21 cellular contexts compared by ENCODE assay signal in genomic region chr21:28375708-28376385, GRCh38.
A peak's percentile ranks its signal among the peaks of the same experiment; 100 is the strongest.
DNase-seq lines count a peak whose midpoint lies in the region; TF ChIP-seq lines count a peak whose summit lies in the region.
"Had no signal": no experiment of that assay in that cellular context is flagged by ENCODE, and none has a peak within 500 bp of the region (broad histone marks: within the 10 kb centered on the region; RNA-seq: fewer than 3 reads in every experiment).

No MANE protein-coding gene starts in this region.

- no peak overlapping the region for H3K4ac ChIP-seq in trophoblast cell (ENCODE audit: low read depth, low read length)

- no peak for TF ChIP-seq CTCF in MM.1S (IDR thresholded peaks at IDR 0.05; ENCODE audit: low read length)

- H3K4me2 ChIP-seq in GM23248 (ENCODE audit: unreplicated experiment) (no peak overlapping the region), MM.1S (ENCODE audit: low read depth, low read length) (no peak overlapping the region), trophoblast cell (ENCODE audit: low read length) (no peak overlapping the region)
- H3K4me2 ChIP-seq: BLaER1 had no signal

- H2BK5ac ChIP-seq in trophoblast cell (ENCODE audit: low read depth, low read length, poor library complexity), result no peak overlapping the region

- H3F3A ChIP-seq in GM23248 (ENCODE audit: insufficient read depth), result no peaks in the 10 kb centered on the region; the same call in 1 of the 2 replicates
- H3F3A ChIP-seq in MM.1S (ENCODE audit: insufficient read depth, low read length), result no peaks in the 10 kb centered on the region

- no peak overlapping the region for H3K23ac ChIP-seq in trophoblast cell (ENCODE audit: low read length)

- H3K79me2 ChIP-seq in GM23248 (ENCODE audit: insufficient read depth) (no peaks in the 10 kb centered on the region), MM.1S (ENCODE audit: low read length) (no peaks in the 10 kb centered on the region), trophoblast cell (ENCODE audit: control insufficient read depth, insufficient read depth, low read length, poor library complexity) (no peaks in the 10 kb centered on the region)

- H2AFZ ChIP-seq in GM23248 (no peak overlapping the region), MM.1S (ENCODE audit: low read length) (no peak overlapping the region), trophoblast cell (ENCODE audit: insufficient read depth, low read length, poor library complexity) (no peak overlapping the region)

- H3K9ac ChIP-seq in GM23248 (no peak overlapping the region), MM.1S (ENCODE audit: low read length) (no peak overlapping the region), trophoblast cell (ENCODE audit: low read length) (no peak overlapping the region)
- H3K9ac ChIP-seq: BLaER1 had no signal

- no peak overlapping the region for H3K14ac ChIP-seq in trophoblast cell (ENCODE audit: low read length)

- no peaks in the 10 kb centered on the region for H3K9me3 ChIP-seq in GM23248 (ENCODE audit: low read depth)
- H3K9me3 ChIP-seq in MM.1S (replicated peaks; ENCODE audit: insufficient read depth, low read length), result no peaks in the 10 kb centered on the region
- peaks cover 1% of the 10 kb centered on the region for H3K9me3 ChIP-seq in trophoblast cell (ENCODE audit: insufficient read depth, low read depth, low read length)
- H3K9me3 ChIP-seq: neutrophil, SJSA1 had no signal

- intact Hi-C loops in posterior vena cava (cut with DNase I), result no loop called here

- H3K36me3 ChIP-seq in GM23248 (ENCODE audit: low read depth) (no peaks in the 10 kb centered on the region), MM.1S (replicated peaks; ENCODE audit: insufficient read depth, low read length) (no peaks in the 10 kb centered on the region), trophoblast cell (ENCODE audit: control insufficient read depth in 1 of 2, insufficient read depth in 2 of 2, low read length in 2 of 2) (no peaks in the 10 kb centered on the region)
- H3K36me3 ChIP-seq: BLaER1, neutrophil, sigmoid colon, SJSA1 had no signal

- H3K27ac ChIP-seq in GM23248, result no peak overlapping the region
- no peak overlapping the region for H3K27ac ChIP-seq in MM.1S (ENCODE audit: low read length)
- no peak overlapping the region for H3K27ac ChIP-seq in trophoblast cell (ENCODE audit: low read depth, low read length)
- H3K27ac ChIP-seq: BLaER1, neutrophil, sigmoid colon, SJSA1 had no signal

- DNase-seq in GM23248 (peak; percentile 29), dermis blood vessel endothelial cell (peak; percentile 25), left kidney (ENCODE audit: low read depth, low spot score) (peak; percentile 12), smooth muscle cell of the brain vasculature (ENCODE audit: low read depth, low spot score) (peak; percentile 1), MM.1S (no peak), posterior vena cava (ENCODE audit: low spot score) (no peak), RKO (ENCODE audit: low spot score) (no peak), trophoblast cell (no peak)
- DNase-seq: activated T-cell treated with anti-CD3 and anti-CD28 coated beads, Interleukin-2, amount 50 U/mL, for 48 hours; central memory CD4-positive, alpha-beta T cell; effector CD4-positive, alpha-beta T cell; GDM1; left cardiac atrium; NCI-H1417 treated with DMSO at 0.1 percent for 48 hours; NCI-H82; PC-3; sigmoid colon; T-helper 17 cell had no signal

- H4K12ac ChIP-seq in trophoblast cell (ENCODE audit: low read depth, low read length), result no peak overlapping the region

- no peak overlapping the region for H2AK5ac ChIP-seq in trophoblast cell (ENCODE audit: low read length)

- H3K4me1 ChIP-seq in GM23248 (ENCODE audit: insufficient read depth), result 0 out of 2 replicates have a peak, but pooled peaks cover 8% of the 10 kb centered on the region
- no peaks in the 10 kb centered on the region for H3K4me1 ChIP-seq in MM.1S (ENCODE audit: low read length)
- H3K4me1 ChIP-seq in trophoblast cell (ENCODE audit: control insufficient read depth in 1 of 2, insufficient read depth in 2 of 2, low read length in 2 of 2), result no peaks in the 10 kb centered on the region
- H3K4me1 ChIP-seq: BLaER1, sigmoid colon, SJSA1 had no signal

- no peak overlapping the region for H3K18ac ChIP-seq in trophoblast cell (ENCODE audit: low read length)

- H3K4me3 ChIP-seq in GM23248, result no peak overlapping the region
- no peak overlapping the region for H3K4me3 ChIP-seq in MM.1S (ENCODE audit: low read length)
- no peak overlapping the region for H3K4me3 ChIP-seq in trophoblast cell (ENCODE audit: low read depth, low read length)
- H3K4me3 ChIP-seq: BLaER1, sigmoid colon, SJSA1 had no signal

- no peaks in the 10 kb centered on the region for H3K27me3 ChIP-seq in GM23248 (replicated peaks; ENCODE audit: insufficient read depth)
- H3K27me3 ChIP-seq in MM.1S (replicated peaks; ENCODE audit: insufficient read depth, low read length), result no peaks in the 10 kb centered on the region
- no peaks in the 10 kb centered on the region for H3K27me3 ChIP-seq in trophoblast cell (ENCODE audit: insufficient read depth, low read length)
- H3K27me3 ChIP-seq: BLaER1, neutrophil, sigmoid colon, SJSA1 had no signal

- WGBS in GM23248 (ENCODE audit: low coverage in 1 of 2, low lambda C conversion rate in 2 of 2, missing lambda C conversion rate in 2 of 2), 2 experiments, result 80 to 85% methylated on average over 2 of the region's 2 CpGs
- WGBS in trophoblast cell (ENCODE audit: extremely low coverage, insufficient coverage, insufficient read length), result no CpG with 5 or more reads among the region's 2 CpGs

- no peak overlapping the region for H4K91ac ChIP-seq in trophoblast cell (ENCODE audit: low read depth, low read length)

- H4K20me1 ChIP-seq in GM23248 (ENCODE audit: insufficient read depth) (no peaks in the 10 kb centered on the region), MM.1S (ENCODE audit: insufficient read depth, low read length) (no peaks in the 10 kb centered on the region)
- H4K20me1 ChIP-seq: BLaER1 had no signal

- H3K9me2 ChIP-seq in GM23248 (ENCODE audit: insufficient read depth) (no peaks in the 10 kb centered on the region; the same call in 1 of the 2 replicates), MM.1S (replicated peaks; ENCODE audit: insufficient read depth, low read length) (no peaks in the 10 kb centered on the region)

- no peak overlapping the region for H2BK12ac ChIP-seq in trophoblast cell (ENCODE audit: low read length)

- no peak overlapping the region for H2BK120ac ChIP-seq in trophoblast cell (ENCODE audit: insufficient read depth, low read length, poor library complexity)

- in situ Hi-C loops in GM23248 (cut with MboI), result no loop called here

- no peaks in the 10 kb centered on the region for H3K79me1 ChIP-seq in trophoblast cell (ENCODE audit: low read length)

- H4K8ac ChIP-seq in trophoblast cell (ENCODE audit: low read depth, low read length), result no peak overlapping the region

Comparison
In these comparisons a context has a peak if more than half of its experiments do, and no peak if none do; other contexts are left out.
1. DNase-seq: peak in GM23248 (single experiment), dermis blood vessel endothelial cell (single experiment), left kidney (single experiment) and smooth muscle cell of the brain vasculature (single experiment); none in MM.1S (single experiment), posterior vena cava (single experiment), RKO (single experiment) and trophoblast cell (0 of 2).